Comparison of ENCODE assay signal across 16 cellular contexts in the genomic region with DNA sequence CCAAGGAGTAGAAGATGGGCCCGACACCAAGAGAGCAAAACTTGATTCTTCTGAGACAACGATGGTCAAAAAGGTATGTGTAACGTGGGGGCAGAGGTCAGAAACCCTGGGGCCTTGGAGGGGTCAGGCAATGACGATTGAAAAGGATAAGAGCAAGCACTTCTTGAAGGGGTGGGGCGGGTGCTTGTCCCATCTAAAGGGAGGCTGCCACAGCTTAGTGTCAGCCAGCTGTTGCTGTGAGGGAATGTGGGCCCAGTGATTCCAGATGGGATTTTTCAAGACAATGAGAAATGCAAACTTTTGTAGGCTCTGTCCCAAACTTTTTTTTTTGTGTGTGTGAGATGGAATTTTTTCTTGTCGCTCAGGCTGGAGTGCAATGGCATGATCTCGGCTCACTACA. TPM values are rescaled to one million over a fixed set of nuclear protein-coding genes. Genes with fewer than 3 reads are reported as not detected.
DNase-seq lines count a peak whose midpoint lies in the region; ATAC-seq and TF ChIP-seq lines count a peak whose summit lies in the region.
"Had no signal": no experiment of that assay in that cellular context is flagged by ENCODE, and none has a peak within 500 bp of the region (broad histone marks: within the 10 kb centered on the region; RNA-seq: fewer than 3 reads in every experiment).

No MANE protein-coding gene starts in this region.

- WGBS in endodermal cell (ENCODE audit: insufficient coverage in 1 of 2, insufficient read length in 1 of 2), 2 experiments, result 82 to 92% methylated on average over 5 to 7 of the region's 7 CpGs
- 69% methylated on average over 7 of the region's 7 CpGs for WGBS in testis, 2 donors

- peak overlapping the region; percentile 1; the same call in 1 of the 3 replicates for H3K4me3 Mint-ChIP-seq in GM23338
- no peak overlapping the region for H3K4me3 Mint-ChIP-seq in endodermal cell
- no peak overlapping the region for H3K4me3 Mint-ChIP-seq in mesothelial cell of epicardium

- no peak overlapping the region for H3K4me3 ChIP-seq in GM23338
- no peak overlapping the region for H3K4me3 ChIP-seq in endodermal cell (ENCODE audit: low read length)
- no peak overlapping the region for H3K4me3 ChIP-seq in testis
- H3K4me3 ChIP-seq: gastrocnemius medialis, K562 had no signal

- H3K27me3 Mint-ChIP-seq in GM23338 (ENCODE audit: insufficient read depth, low read depth, poor library complexity), result peaks cover 9% of the 10 kb centered on the region
- H3K27me3 Mint-ChIP-seq in endodermal cell (ENCODE audit: insufficient read depth), result no peaks in the 10 kb centered on the region
- no peaks in the 10 kb centered on the region for H3K27me3 Mint-ChIP-seq in mesothelial cell of epicardium (ENCODE audit: low read depth)

- no peak overlapping the region for H2AFZ ChIP-seq in GM23338

- H3F3A ChIP-seq in GM23338 (replicated peaks; ENCODE audit: low read depth), result peaks cover 49% of the 10 kb centered on the region

- peaks cover 72% of the 10 kb centered on the region for H3K36me3 ChIP-seq in GM23338 (ENCODE audit: insufficient read depth)
- H3K36me3 ChIP-seq in endodermal cell (ENCODE audit: control insufficient read depth, insufficient read depth, low read length), result peaks cover 87% of the 10 kb centered on the region
- no peaks in the 10 kb centered on the region for H3K36me3 ChIP-seq in testis (ENCODE audit: low read depth, missing control alignments)

- H3K4me2 ChIP-seq in GM23338, result no peak overlapping the region

- TF ChIP-seq CTCF in 22Rv1 (IDR thresholded peaks at IDR 0.05) (no peak), GM23338 (conservative IDR thresholded peaks at IDR 0.05; ENCODE audit: low read depth in 2 of 2) (no peak), endodermal cell (conservative IDR thresholded peaks at IDR 0.05) (no peak), mesothelial cell of epicardium (IDR thresholded peaks at IDR 0.05; ENCODE audit: unreplicated experiment) (no peak), testis (IDR thresholded peaks at IDR 0.05) (no peak)

- intact Hi-C loops in testis (cut with DNase I; ENCODE audit: low total_unique reads), result loop anchor here (10.0 kb wide), 1 partner anchor 50 kb away; no protein-coding TSS in a partner anchor

- H3K9me3 ChIP-seq in endodermal cell (ENCODE audit: control insufficient read depth, low read length), result no peaks in the 10 kb centered on the region
- no peaks in the 10 kb centered on the region for H3K9me3 ChIP-seq in testis
- H3K9me3 ChIP-seq: BE2C, gastrocnemius medialis had no signal

- peaks cover 42% of the 10 kb centered on the region for H3K4me1 Mint-ChIP-seq in GM23338
- H3K4me1 Mint-ChIP-seq in endodermal cell, result peaks cover 64% of the 10 kb centered on the region
- H3K4me1 Mint-ChIP-seq in mesothelial cell of epicardium, result peaks cover 66% of the 10 kb centered on the region

- H3K4me1 ChIP-seq in GM23338 (ENCODE audit: insufficient read depth), result peaks cover 35% of the 10 kb centered on the region
- peaks cover 31% of the 10 kb centered on the region for H3K4me1 ChIP-seq in endodermal cell (ENCODE audit: control insufficient read depth, insufficient read depth, low read length)
- peaks cover 14% of the 10 kb centered on the region for H3K4me1 ChIP-seq in testis
- H3K4me1 ChIP-seq: BE2C had no signal

- peaks cover 47% of the 10 kb centered on the region for H4K20me1 ChIP-seq in GM23338 (replicated peaks; ENCODE audit: insufficient read depth)

- H3K27ac ChIP-seq in 22Rv1 (0 out of 2 replicates have a peak overlapping the region, but pooled peaks have one; percentile 85), GM23338 (ENCODE audit: low read depth) (peak overlapping the region; percentile 98), endodermal cell (ENCODE audit: low read depth, low read length) (no peak overlapping the region), testis (no peak overlapping the region)
- H3K27ac ChIP-seq: gastrocnemius medialis had no signal

- TF ChIP-seq POLR2A in testis (IDR thresholded peaks at IDR 0.05), result no peak

- H3K9ac ChIP-seq in endodermal cell (ENCODE audit: extremely low read depth, low read length, poor library complexity, severe bottlenecking), result no peak overlapping the region

- H3K27ac Mint-ChIP-seq in GM23338 (peak overlapping the region; percentile 1; the same call in 1 of the 2 replicates), endodermal cell (peak overlapping the region; percentile 31), mesothelial cell of epicardium (peak overlapping the region; percentile 77)

- DNase-seq in GM23338 (ENCODE audit: low spot score) (no peak), endodermal cell (no peak), mesothelial cell of epicardium (ENCODE audit: low spot score in 2 of 2, unreplicated experiment in 2 of 2) (no peak), testis (no peak)
- DNase-seq: activated effector memory CD4-positive, alpha-beta T cell treated with anti-CD3 and anti-CD28 coated beads, Interleukin-2, amount 50 U/mL, for 16 hours; BE2C; gastrocnemius medialis; GF-D8; NCI-H187; NK-92 treated with Interleukin-12 subunit alpha and Interleukin-12 subunit beta, amount 100 ng/mL, for 24 hours had no signal

- H3K27me3 ChIP-seq in GM23338 (ENCODE audit: insufficient read depth), result no peaks in the 10 kb centered on the region
- H3K27me3 ChIP-seq in endodermal cell (ENCODE audit: control insufficient read depth, insufficient read depth, low read length, poor library complexity, severe bottlenecking), result no peaks in the 10 kb centered on the region
- H3K27me3 ChIP-seq in testis, result no peaks in the 10 kb centered on the region
- H3K27me3 ChIP-seq: BE2C, gastrocnemius medialis had no signal

- H3K36me3 Mint-ChIP-seq in GM23338 (ENCODE audit: low read depth), result peaks cover 95% of the 10 kb centered on the region
- H3K36me3 Mint-ChIP-seq in endodermal cell (ENCODE audit: low read depth), result peaks cover 80% of the 10 kb centered on the region
- peaks cover 22% of the 10 kb centered on the region for H3K36me3 Mint-ChIP-seq in mesothelial cell of epicardium

- ATAC-seq in GM23338, result no peak
- ATAC-seq in GM21737 (IDR thresholded peaks at IDR 0.05; ENCODE audit: unreplicated experiment), result no peak
- no peak for ATAC-seq in GM19395 (IDR thresholded peaks at IDR 0.05; ENCODE audit: unreplicated experiment)
- ATAC-seq in GM18520 (IDR thresholded peaks at IDR 0.05; ENCODE audit: unreplicated experiment), result no peak
- ATAC-seq: gastrocnemius medialis, K562, left colon had no signal

- no peaks in the 10 kb centered on the region for H3K9me2 ChIP-seq in GM23338 (ENCODE audit: insufficient read depth)

- H3K9me3 Mint-ChIP-seq in GM23338 (no peaks in the 10 kb centered on the region; the same call in 2 of the 3 replicates), endodermal cell (no peaks in the 10 kb centered on the region), mesothelial cell of epicardium (no peaks in the 10 kb centered on the region)

- H3K79me2 ChIP-seq in GM23338 (replicated peaks; ENCODE audit: insufficient read depth), result peaks cover 72% of the 10 kb centered on the region

TF ChIP-seq in GM23338, 12 proteins besides CTCF, POLR2A, EP300 and RAD21 (continues in another document):
- TF ChIP-seq ZNF114 (CRISPR knock-in tag; IDR thresholded peaks at IDR 0.05), result no peak

RNA-seq across cellular contexts. Expression of a gene that starts 24.5 kb away (rescaled TPM):
- 236 and 258 TPM in 2 replicates for total RNA-seq in GM23338 (2014; rRNA removed; shearing (Covaris generic))
- polyA plus RNA-seq in GM23338 (2016; fragmentation: Nextera tagmentation; extraction: Ambion mirVana) (108 and 115 TPM in 2 replicates), testis (ENCODE audit: insufficient read depth, low read depth, low replicate concordance) (185 TPM)
- total RNA-seq in endodermal cell (100 to 1,000 TPM; 187 to 240 TPM), mesothelial cell of epicardium (137 to 141 TPM (median 138 TPM) in 3 replicates), testis (100 to 1,000 TPM; 105 to 124 TPM)
- 185 TPM for polyA plus RNA-seq in endodermal cell (2013, experiment 1 of 2)
- polyA plus RNA-seq in endodermal cell (2013, experiment 2 of 2), result 176 TPM

RNA-seq across cellular contexts. Expression of a gene that starts 41.6 kb away (rescaled TPM):
- total RNA-seq in GM23338 (2014; rRNA removed; shearing (Covaris generic)), result 33.8 and 36.9 TPM in 2 replicates
- 26.7 and 29.4 TPM in 2 replicates for polyA plus RNA-seq in GM23338 (2016; fragmentation: Nextera tagmentation; extraction: Ambion mirVana)
- 10 to 100 TPM; 64.9 to 82.5 TPM for total RNA-seq in endodermal cell
- polyA plus RNA-seq in endodermal cell (2013, experiment 1 of 2), result 23.7 TPM
- 23.5 TPM for polyA plus RNA-seq in endodermal cell (2013, experiment 2 of 2)
- 65.3 to 68.7 TPM (median 67.9 TPM) in 3 replicates for total RNA-seq in mesothelial cell of epicardium
- total RNA-seq in testis, result 10 to 100 TPM; 45.2 to 47.3 TPM
- polyA plus RNA-seq in testis (ENCODE audit: insufficient read depth, low read depth, low replicate concordance), result 25.4 TPM

Comparison
In these comparisons a context has a peak if more than half of its experiments do, and no peak if none do; other contexts are left out.
1. H3K27ac ChIP-seq: peak in 22Rv1 (single experiment) and GM23338 (single experiment); none in endodermal cell (single experiment) and testis (0 of 2).
2. H3K27ac Mint-ChIP-seq: peak in every context shown above with its lines; median percentile 77 in mesothelial cell of epicardium; 31 in endodermal cell; 1 in GM23338.